9 cellular contexts compared by ENCODE assay signal in genomic region chr3:195003006-195003892, GRCh38.
DNase-seq lines count a peak whose midpoint lies in the region; ATAC-seq and TF ChIP-seq lines count a peak whose summit lies in the region.
"Had no signal": no experiment of that assay in that cellular context is flagged by ENCODE, and none has a peak within 500 bp of the region (broad histone marks: within the 10 kb centered on the region; RNA-seq: fewer than 3 reads in every experiment).

No MANE protein-coding gene starts in this region.

- no peaks in the 10 kb centered on the region for H3K9me3 Mint-ChIP-seq in Calu3 (ENCODE audit: low read depth, unreplicated experiment)
- no peaks in the 10 kb centered on the region for H3K9me3 Mint-ChIP-seq in activated T-helper 2 cell treated with anti-CD3 and anti-CD28 coated beads, Interferon-gamma antibody, Interleukin-2, Interleukin-4, amounts not matched to agents 10 μg/mL and 5 μg/mL and 100 μg/mL, durations not matched to agents 14 hours and 24 hours and 36 hours

- peak overlapping the region; percentile 16 for H3K27ac Mint-ChIP-seq in Calu3 (ENCODE audit: unreplicated experiment)
- no peak overlapping the region for H3K27ac Mint-ChIP-seq in activated T-helper 2 cell treated with anti-CD3 and anti-CD28 coated beads, Interferon-gamma antibody, Interleukin-2, Interleukin-4, amounts not matched to agents 10 μg/mL and 5 μg/mL and 100 μg/mL, durations not matched to agents 14 hours and 24 hours and 36 hours

- TF ChIP-seq CTCF in Calu3 (IDR thresholded peaks at IDR 0.05; ENCODE audit: unreplicated experiment) (no peak), epithelial cell of esophagus (IDR thresholded peaks at IDR 0.05; ENCODE audit: insufficient read depth, low read depth, low read length, missing control alignments) (no peak), omental fat pad (IDR thresholded peaks at IDR 0.05) (no peak), GM10266 (IDR thresholded peaks at IDR 0.05; ENCODE audit: control insufficient read depth, insufficient read depth, low read depth, missing control alignments) (no peak)

- H3K4me3 Mint-ChIP-seq in Calu3 (ENCODE audit: low read depth, unreplicated experiment): no peak overlapping the region
- no peak overlapping the region for H3K4me3 Mint-ChIP-seq in activated T-helper 2 cell treated with anti-CD3 and anti-CD28 coated beads, Interferon-gamma antibody, Interleukin-2, Interleukin-4, amounts not matched to agents 10 μg/mL and 5 μg/mL and 100 μg/mL, durations not matched to agents 14 hours and 24 hours and 36 hours (ENCODE audit: low read depth)

- DNase-seq in Calu3 (no peak), NCI-H69 (lab: John Stamatoyannopoulos, UW) (peak; percentile 80), epithelial cell of esophagus (ENCODE audit: low read depth) (peak; percentile 58), omental fat pad (ENCODE audit: low spot score) (no peak), GM10266 (ENCODE audit: extremely low spot score) (no peak), NCI-H187 treated with DMSO at 0.1 percent for 48 hours (lab: John Stamatoyannopoulos, UW) (no peak)
- no peak for DNase-seq in activated T-helper 2 cell treated with anti-CD3 and anti-CD28 coated beads, Interferon-gamma antibody, Interleukin-2, Interleukin-4, amounts not matched to agents 10 μg/mL and 5 μg/mL and 100 μg/mL, durations not matched to agents 14 hours and 24 hours and 36 hours (ENCODE audit: low spot score)

- no peak overlapping the region for H3K4me3 ChIP-seq in epithelial cell of esophagus (ENCODE audit: low read length)
- H3K4me3 ChIP-seq: ascending aorta had no signal

- peak; percentile 23 for ATAC-seq in omental fat pad (ENCODE audit: low FRiP score)
- no peak for ATAC-seq in GM21786 (IDR thresholded peaks at IDR 0.05; ENCODE audit: unreplicated experiment)

- CTCF ChIA-PET in Calu3 (lab: Charles Lee): interaction anchor here (0.5 to 1.6 kb wide), 6 partner anchors 29 to 321 kb away, joined by 3 to 7 read pairs (median 4); no protein-coding TSS in a partner anchor

- peaks cover 25% of the 10 kb centered on the region for H3K4me1 Mint-ChIP-seq in Calu3 (ENCODE audit: low read depth, unreplicated experiment)
- H3K4me1 Mint-ChIP-seq in activated T-helper 2 cell treated with anti-CD3 and anti-CD28 coated beads, Interferon-gamma antibody, Interleukin-2, Interleukin-4, amounts not matched to agents 10 μg/mL and 5 μg/mL and 100 μg/mL, durations not matched to agents 14 hours and 24 hours and 36 hours (ENCODE audit: low read depth): no peaks in the 10 kb centered on the region

- intact Hi-C loops in Calu3 (cut with micrococcal nuclease; ENCODE audit: unreplicated experiment): loop anchor here (5.0 kb wide), 1 partner anchor 259 kb away; no protein-coding TSS in a partner anchor
- intact Hi-C loops in activated T-helper 2 cell treated with anti-CD3 and anti-CD28 coated beads, Interferon-gamma antibody, Interleukin-2, Interleukin-4, amounts not matched to agents 10 μg/mL and 5 μg/mL and 100 μg/mL, durations not matched to agents 14 hours and 24 hours and 36 hours (cut with micrococcal nuclease): no loop called here

- BruUV-seq in Calu3 (replicated peaks; lab: Mats Ljungman, UMichigan): no TSS peak

- peaks cover 84% of the 10 kb centered on the region for H3K27me3 Mint-ChIP-seq in Calu3 (ENCODE audit: unreplicated experiment)
- peaks cover 12% of the 10 kb centered on the region for H3K27me3 Mint-ChIP-seq in activated T-helper 2 cell treated with anti-CD3 and anti-CD28 coated beads, Interferon-gamma antibody, Interleukin-2, Interleukin-4, amounts not matched to agents 10 μg/mL and 5 μg/mL and 100 μg/mL, durations not matched to agents 14 hours and 24 hours and 36 hours (ENCODE audit: low read depth)

- H3K36me3 Mint-ChIP-seq in Calu3 (ENCODE audit: insufficient read depth, unreplicated experiment): peaks cover 10% of the 10 kb centered on the region
- no peaks in the 10 kb centered on the region for H3K36me3 Mint-ChIP-seq in activated T-helper 2 cell treated with anti-CD3 and anti-CD28 coated beads, Interferon-gamma antibody, Interleukin-2, Interleukin-4, amounts not matched to agents 10 μg/mL and 5 μg/mL and 100 μg/mL, durations not matched to agents 14 hours and 24 hours and 36 hours (ENCODE audit: low read depth)

Comparison
In these comparisons a context has a peak if more than half of its experiments do, and no peak if none do; other contexts are left out.
1. DNase-seq: peak in NCI-H69 (single experiment) and epithelial cell of esophagus (single experiment); none in Calu3 (single experiment), omental fat pad (single experiment), GM10266 (single experiment), NCI-H187 treated with DMSO at 0.1 percent for 48 hours (single experiment) and activated T-helper 2 cell treated with anti-CD3 and anti-CD28 coated beads, Interferon-gamma antibody, Interleukin-2, Interleukin-4, amounts not matched to agents 10 μg/mL and 5 μg/mL and 100 μg/mL, durations not matched to agents 14 hours and 24 hours and 36 hours (single experiment).